16 cellular contexts compared by ENCODE assay signal in the genomic region with DNA sequence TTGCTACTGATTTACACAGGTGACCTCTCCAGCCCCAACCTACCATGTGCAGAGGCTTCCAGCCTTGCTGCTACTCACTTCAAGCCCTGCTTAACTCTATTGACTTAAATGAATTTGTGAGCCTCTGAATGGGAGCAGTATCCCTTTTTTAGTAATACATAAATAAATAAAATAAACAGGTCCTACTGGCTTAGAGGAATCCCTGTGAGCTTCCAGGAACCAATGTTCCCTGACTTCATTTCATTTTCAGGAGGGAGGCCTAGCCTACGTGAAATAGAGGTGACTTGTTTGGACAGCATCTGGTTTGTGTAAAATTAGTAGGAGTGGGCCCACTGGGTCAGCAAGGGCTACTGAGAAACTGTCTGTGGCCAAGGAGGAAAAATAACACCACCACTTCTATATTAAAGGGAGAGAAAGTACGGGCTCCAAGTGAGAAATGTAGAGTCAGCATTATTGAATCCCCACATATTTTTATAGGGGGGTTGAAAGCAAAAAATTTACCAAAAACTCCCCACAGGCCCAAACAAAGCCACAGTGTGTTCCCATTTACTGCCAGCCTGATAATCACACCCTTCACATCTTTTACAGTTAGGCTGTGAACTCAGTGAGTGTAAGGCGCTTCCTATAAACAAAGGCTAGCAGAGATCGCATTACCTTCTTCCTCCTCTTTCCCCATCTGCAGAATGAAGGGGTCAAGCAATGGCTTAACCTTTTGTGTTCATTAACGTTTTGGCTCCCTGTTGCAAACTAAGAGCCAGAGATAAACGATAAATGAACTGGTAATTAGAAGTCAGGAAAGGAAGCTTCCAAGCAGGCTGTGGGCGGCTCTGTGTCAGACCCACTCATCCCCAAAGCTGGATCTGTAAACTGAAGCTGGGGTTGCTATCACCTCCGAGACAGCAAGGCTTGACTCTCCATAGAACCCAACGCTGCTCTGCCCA.
DNase-seq lines count a peak whose midpoint lies in the region; ATAC-seq, FAIRE-seq and TF ChIP-seq lines count a peak whose summit lies in the region.
"Had no signal": no experiment of that assay in that cellular context is flagged by ENCODE, and none has a peak within 500 bp of the region (broad histone marks: within the 10 kb centered on the region; RNA-seq: fewer than 3 reads in every experiment).

No MANE protein-coding gene starts in this region.

- WGBS in mesodermal cell (ENCODE audit: insufficient coverage in 2 of 2), 2 experiments = 51 to 68% methylated on average over 6 to 7 of the region's 9 CpGs

- H3K27ac Mint-ChIP-seq in brain (peak overlapping the region in 3 of 5 experiments; percentile 25 to 67 (median 43)), osteocyte (ENCODE audit: unreplicated experiment) (no peak overlapping the region)

- no peak for ATAC-seq in activated T-cell treated with anti-CD3 and anti-CD28 coated beads, Interleukin-2, amount 50 U/mL, for 4 hours

- H3K9me3 ChIP-seq in mesodermal cell (ENCODE audit: control insufficient read depth, low read length) = peaks cover 13% of the 10 kb centered on the region
- H3K9me3 ChIP-seq: esophagus squamous epithelium, left ventricle myocardium inferior had no signal

- H3K4me1 ChIP-seq in mesodermal cell (ENCODE audit: control insufficient read depth, insufficient read depth, low read length, poor library complexity, severe bottlenecking) = peaks cover 29% of the 10 kb centered on the region

- H3K4me3 ChIP-seq in LNCaP clone FGC (ENCODE audit: low read depth, low read length) (no peak overlapping the region), mesodermal cell (ENCODE audit: extremely low read depth, insufficient read depth, low read length, poor library complexity, severe bottlenecking) (no peak overlapping the region)
- H3K4me3 ChIP-seq: dorsolateral prefrontal cortex, esophagus squamous epithelium, left ventricle myocardium inferior had no signal

- H3K4me1 Mint-ChIP-seq in brain (peaks cover 15% of the 10 kb centered on the region), osteocyte (ENCODE audit: unreplicated experiment) (no peaks in the 10 kb centered on the region)
- H3K4me1 Mint-ChIP-seq in activated T-cell treated with anti-CD3 and anti-CD28 coated beads, Interleukin-2, amount 50 U/mL, for 4 hours (ENCODE audit: low read depth) = no peaks in the 10 kb centered on the region

- no peak for FAIRE-seq in frontal cortex (lab: Jason Lieb, UNC)
- FAIRE-seq: D721Med had no signal

- H3K36me3 Mint-ChIP-seq in brain = no peaks in the 10 kb centered on the region
- H3K36me3 Mint-ChIP-seq in activated T-cell treated with anti-CD3 and anti-CD28 coated beads, Interleukin-2, amount 50 U/mL, for 4 hours (ENCODE audit: insufficient read depth) = no peaks in the 10 kb centered on the region
- H3K36me3 Mint-ChIP-seq in osteocyte (ENCODE audit: unreplicated experiment) = no peaks in the 10 kb centered on the region

- DNase-seq in DMS153 (lab: John Stamatoyannopoulos, UW) (peak; percentile 22), LNCaP clone FGC (ENCODE audit: low read depth) (peak; percentile 28), frontal cortex (ENCODE audit: low spot score in 2 of 2) (no peak), cortex of kidney (lab: John Stamatoyannopoulos, UW) (no peak), osteocyte (ENCODE audit: extremely low spot score, unreplicated experiment) (no peak)
- DNase-seq in activated T-cell treated with anti-CD3 and anti-CD28 coated beads, Interleukin-2, amount 50 U/mL, for 4 hours = no peak
- DNase-seq: activated CD4-positive, CD25-positive, alpha-beta regulatory T cell; dorsolateral prefrontal cortex; esophagus squamous epithelium; left ventricle myocardium inferior; NCI-H1105 treated with DMSO at 0.1 percent for 48 hours; NCI-H524; stimulated activated CD4-positive, alpha-beta T cell treated with anti-CD3 and anti-CD28 coated beads, Interleukin-2, amount 100 ng/mL, for 24 hours had no signal

- H3K9me3 Mint-ChIP-seq in brain (peaks cover 0 to 10% (median 5%) of the 10 kb centered on the region in 5 experiments), osteocyte (ENCODE audit: unreplicated experiment) (no peaks in the 10 kb centered on the region)
- H3K9me3 Mint-ChIP-seq in activated T-cell treated with anti-CD3 and anti-CD28 coated beads, Interleukin-2, amount 50 U/mL, for 4 hours = peaks cover under 1% of the 10 kb centered on the region

- TF ChIP-seq CTCF in LNCaP clone FGC (IDR thresholded peaks at IDR 0.05; ENCODE audit: control insufficient read depth, extremely low read depth, insufficient read depth) = no peak
- no peak for TF ChIP-seq CTCF in brain (conservative IDR thresholded peaks at IDR 0.05)
- no peak for TF ChIP-seq CTCF in osteocyte (IDR thresholded peaks at IDR 0.05)

- H3K27me3 Mint-ChIP-seq in brain (no peaks in the 10 kb centered on the region), osteocyte (ENCODE audit: unreplicated experiment) (peaks cover 24% of the 10 kb centered on the region)
- H3K27me3 Mint-ChIP-seq in activated T-cell treated with anti-CD3 and anti-CD28 coated beads, Interleukin-2, amount 50 U/mL, for 4 hours (ENCODE audit: low read depth) = peaks cover 26% of the 10 kb centered on the region

- H3K36me3 ChIP-seq in mesodermal cell (ENCODE audit: control insufficient read depth, insufficient read depth, low read length) = no peaks in the 10 kb centered on the region
- H3K36me3 ChIP-seq: esophagus squamous epithelium, left ventricle myocardium inferior had no signal

- no peak overlapping the region for H3K4me3 Mint-ChIP-seq in brain
- H3K4me3 Mint-ChIP-seq in activated T-cell treated with anti-CD3 and anti-CD28 coated beads, Interleukin-2, amount 50 U/mL, for 4 hours = no peak overlapping the region
- H3K4me3 Mint-ChIP-seq in osteocyte (ENCODE audit: unreplicated experiment) = no peak overlapping the region

- peak overlapping the region; percentile 65 for H3K27ac ChIP-seq in mesodermal cell (ENCODE audit: low read depth, low read length, severe bottlenecking)
- H3K27ac ChIP-seq: dorsolateral prefrontal cortex, left ventricle myocardium inferior had no signal

Comparison
In these comparisons a context has a peak if more than half of its experiments do, and no peak if none do; other contexts are left out.
1. DNase-seq: peak in DMS153 (single experiment) and LNCaP clone FGC (single experiment); none in frontal cortex (0 of 2), activated T-cell treated with anti-CD3 and anti-CD28 coated beads, Interleukin-2, amount 50 U/mL, for 4 hours (single experiment), cortex of kidney (single experiment) and osteocyte (single experiment).